In the genomic region with DNA sequence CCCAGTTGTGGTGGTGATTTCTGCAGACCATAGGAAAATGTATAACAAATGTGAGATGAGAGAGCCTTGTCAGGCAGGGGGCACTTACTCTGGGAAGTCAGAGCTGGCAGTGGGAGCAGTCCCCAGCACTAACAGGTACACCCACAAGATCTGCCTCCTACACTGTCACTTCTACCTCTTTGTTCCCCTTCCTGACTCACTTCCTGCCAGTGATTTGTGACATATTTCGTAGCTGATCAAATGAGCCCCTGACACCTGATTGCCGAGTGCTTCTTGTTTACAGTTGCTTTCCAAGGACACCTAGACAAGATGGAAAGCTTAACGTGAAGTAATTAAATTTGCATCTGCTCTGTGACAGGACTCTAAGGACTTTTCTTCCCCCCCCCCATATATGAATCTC, we compare ENCODE assay signal across 8 cellular contexts. TPM values are rescaled to one million over a fixed set of nuclear protein-coding genes. Genes with fewer than 3 reads are reported as not detected.
DNase-seq lines count a peak whose midpoint lies in the region; ATAC-seq and TF ChIP-seq lines count a peak whose summit lies in the region.

No MANE protein-coding gene starts in this region.

- no peaks in the 10 kb centered on the region for H3K27me3 ChIP-seq in CD4-positive, CD25-positive, alpha-beta regulatory T cell (ENCODE audit: control insufficient read depth, insufficient read depth, low read length)
- H3K27me3 ChIP-seq in ovary (no peaks in the 10 kb centered on the region), HAP-1 (ENCODE audit: low read depth) (no peaks in the 10 kb centered on the region)

- no peak for TF ChIP-seq EP300 in ovary (IDR thresholded peaks at IDR 0.05)

- 53 to 62% (median 57%) methylated on average over 3 of the region's 3 CpGs for WGBS in ovary, 3 donors

- TF ChIP-seq CTCF in ovary (IDR thresholded peaks at IDR 0.05): no peak

- no peaks in the 10 kb centered on the region for H3K36me3 ChIP-seq in CD4-positive, CD25-positive, alpha-beta regulatory T cell (ENCODE audit: control insufficient read depth, insufficient read depth, low read length)
- no peaks in the 10 kb centered on the region for H3K36me3 ChIP-seq in ovary
- no peaks in the 10 kb centered on the region for H3K36me3 ChIP-seq in HAP-1 (replicated peaks)

- peak overlapping the region in 3 of 4 donors; percentile 23 to 78 (median 68) for H3K4me3 Mint-ChIP-seq in CD4-positive, CD25-positive, alpha-beta regulatory T cell

- peaks cover 20% of the 10 kb centered on the region for H3K4me1 ChIP-seq in CD4-positive, CD25-positive, alpha-beta regulatory T cell (ENCODE audit: control insufficient read depth, insufficient read depth, low read length, poor library complexity, severe bottlenecking)
- H3K4me1 ChIP-seq in ovary (ENCODE audit: insufficient read depth): peaks cover 9% of the 10 kb centered on the region
- H3K4me1 ChIP-seq in HAP-1: peaks cover 27% of the 10 kb centered on the region

- H3K4me3 ChIP-seq in CD4-positive, CD25-positive, alpha-beta regulatory T cell (ENCODE audit: low read depth, low read length): peak overlapping the region; percentile 63
- H3K4me3 ChIP-seq in ovary (no peak overlapping the region), HAP-1 (no peak overlapping the region)

- ATAC-seq in CD4-positive, CD25-positive, alpha-beta regulatory T cell (ENCODE audit: low read depth in 2 of 2): peak; percentile 86 to 93
- ATAC-seq in GM21529 (IDR thresholded peaks at IDR 0.05; ENCODE audit: unreplicated experiment) (peak; percentile 42), HG02642 (IDR thresholded peaks at IDR 0.05; ENCODE audit: poor library complexity, unreplicated experiment) (no peak)

- peaks cover 32 to 57% (median 47%) of the 10 kb centered on the region in 4 donors for H3K4me1 Mint-ChIP-seq in CD4-positive, CD25-positive, alpha-beta regulatory T cell

- no peak for TF ChIP-seq POLR2A in ovary (IDR thresholded peaks at IDR 0.05)

- peaks cover 0 to 5% (median 0%) of the 10 kb centered on the region in 7 donors for H3K9me3 Mint-ChIP-seq in CD4-positive, CD25-positive, alpha-beta regulatory T cell

- intact Hi-C loops in ovary (cut with DNase I): no loop called here

- no peaks in the 10 kb centered on the region for H3K36me3 Mint-ChIP-seq in CD4-positive, CD25-positive, alpha-beta regulatory T cell

- DNase-seq in CD4-positive, CD25-positive, alpha-beta regulatory T cell: peak in 2 of 3 donors; percentile 44 to 59
- peak; percentile 29 to 34 for DNase-seq in activated CD4-positive, alpha-beta T cell treated with anti-CD3 and anti-CD28 coated beads for 4 hours
- DNase-seq in iPS DF 4.7 (ENCODE audit: extremely low read depth, low spot score): peak; percentile 3
- no peak for DNase-seq in superior temporal gyrus (ENCODE audit: extremely low spot score)
- DNase-seq in ovary: no peak
- no peak for DNase-seq in HAP-1 (ENCODE audit: low spot score in 2 of 2)

- no peak overlapping the region for H3K27ac ChIP-seq in CD4-positive, CD25-positive, alpha-beta regulatory T cell (ENCODE audit: insufficient read depth, low read length, poor library complexity, severe bottlenecking)
- H3K27ac ChIP-seq in ovary: no peak overlapping the region

- peak overlapping the region; percentile 38 to 85 (median 45) for H3K27ac Mint-ChIP-seq in CD4-positive, CD25-positive, alpha-beta regulatory T cell

- in situ Hi-C loops in HAP-1 (cut with MboI; ENCODE audit: low sequenced_read_pairs): no loop called here

- no peaks in the 10 kb centered on the region for H3K9me3 ChIP-seq in CD4-positive, CD25-positive, alpha-beta regulatory T cell (ENCODE audit: control insufficient read depth in 2 of 2, low read length in 2 of 2)
- H3K9me3 ChIP-seq in ovary: no peaks in the 10 kb centered on the region
- no peaks in the 10 kb centered on the region for H3K9me3 ChIP-seq in HAP-1

- no peaks in the 10 kb centered on the region for H3K27me3 Mint-ChIP-seq in CD4-positive, CD25-positive, alpha-beta regulatory T cell

RNA-seq across cellular contexts. Expression of a gene that starts 40.5 kb away (rescaled TPM):
- total RNA-seq in CD4-positive, CD25-positive, alpha-beta regulatory T cell: 58.6 TPM
- polyA plus RNA-seq in CD4-positive, CD25-positive, alpha-beta regulatory T cell: 10 to 100 TPM; 88.0 to 97.6 (median 95.4) TPM
- total RNA-seq in ovary: 100 to 1,000 TPM in 2 of 7 donors, 10 to 100 TPM in 5; 70.6 to 105 (median 91.4) TPM
- polyA plus RNA-seq in ovary: 100 to 1,000 TPM in 1 of 2 donors, 10 to 100 TPM in 1; 43.6 to 128 TPM

RNA-seq across cellular contexts. Expression of a gene that starts 40.8 kb away (rescaled TPM):
- total RNA-seq in CD4-positive, CD25-positive, alpha-beta regulatory T cell: 1.8 TPM
- polyA plus RNA-seq in CD4-positive, CD25-positive, alpha-beta regulatory T cell: 1 to 10 TPM; 1.5 to 3.2 (median 1.9) TPM
- 10 to 100 TPM in 3 of 7 donors, 1 to 10 TPM in 4; 4.8 to 12.1 (median 8.4) TPM for total RNA-seq in ovary
- 1 to 10 TPM; 1.7 to 7.0 TPM for polyA plus RNA-seq in ovary

Comparison
In these comparisons a context has a peak if more than half of its experiments do, and no peak if none do; other contexts are left out.
1. DNase-seq: peak in CD4-positive, CD25-positive, alpha-beta regulatory T cell (2 of 3), activated CD4-positive, alpha-beta T cell treated with anti-CD3 and anti-CD28 coated beads for 4 hours (2 of 2) and iPS DF 4.7 (single experiment); none in superior temporal gyrus (single experiment), ovary (0 of 5) and HAP-1 (0 of 2).